In genomic region chr7:3915337-3915865, GRCh38 we compare ENCODE assay signal across 10 cellular contexts.
"Had no signal": no experiment of that assay in that cellular context is flagged by ENCODE, and none has a peak within 500 bp of the region (broad histone marks: within the 10 kb centered on the region; RNA-seq: fewer than 3 reads in every experiment).

No MANE protein-coding gene starts in this region.

- H3K4me3 ChIP-seq: hepatocyte had no signal

- H3K79me2 ChIP-seq: hepatocyte had no signal

- H3K27ac Mint-ChIP-seq: naive thymus-derived CD4-positive, alpha-beta T cell had no signal

- H3K4me3 Mint-ChIP-seq: naive thymus-derived CD4-positive, alpha-beta T cell had no signal

- H3K4me2 ChIP-seq: hepatocyte had no signal

- H3K27me3 ChIP-seq: hepatocyte had no signal

- DNase-seq: activated CD4-positive, alpha-beta T cell treated with anti-CD3 and anti-CD28 coated beads, Interleukin-2, amount 50 U/mL, for 4 hours; activated gamma-delta T cell treated with Interleukin-2 at 50 U/mL for 16 hours; activated T-cell treated with anti-CD3 and anti-CD28 coated beads, Interleukin-2, amount 50 U/mL, for 48 hours; caudate nucleus; cortex of kidney; effector CD8-positive, alpha-beta T cell; erythroblast; naive thymus-derived CD4-positive, alpha-beta T cell; trophoblast cell had no signal

- H3K27ac ChIP-seq: hepatocyte had no signal

- H2AFZ ChIP-seq: hepatocyte had no signal

- ATAC-seq: naive thymus-derived CD4-positive, alpha-beta T cell had no signal
